26 cellular contexts compared by ENCODE assay signal in the genomic region with DNA sequence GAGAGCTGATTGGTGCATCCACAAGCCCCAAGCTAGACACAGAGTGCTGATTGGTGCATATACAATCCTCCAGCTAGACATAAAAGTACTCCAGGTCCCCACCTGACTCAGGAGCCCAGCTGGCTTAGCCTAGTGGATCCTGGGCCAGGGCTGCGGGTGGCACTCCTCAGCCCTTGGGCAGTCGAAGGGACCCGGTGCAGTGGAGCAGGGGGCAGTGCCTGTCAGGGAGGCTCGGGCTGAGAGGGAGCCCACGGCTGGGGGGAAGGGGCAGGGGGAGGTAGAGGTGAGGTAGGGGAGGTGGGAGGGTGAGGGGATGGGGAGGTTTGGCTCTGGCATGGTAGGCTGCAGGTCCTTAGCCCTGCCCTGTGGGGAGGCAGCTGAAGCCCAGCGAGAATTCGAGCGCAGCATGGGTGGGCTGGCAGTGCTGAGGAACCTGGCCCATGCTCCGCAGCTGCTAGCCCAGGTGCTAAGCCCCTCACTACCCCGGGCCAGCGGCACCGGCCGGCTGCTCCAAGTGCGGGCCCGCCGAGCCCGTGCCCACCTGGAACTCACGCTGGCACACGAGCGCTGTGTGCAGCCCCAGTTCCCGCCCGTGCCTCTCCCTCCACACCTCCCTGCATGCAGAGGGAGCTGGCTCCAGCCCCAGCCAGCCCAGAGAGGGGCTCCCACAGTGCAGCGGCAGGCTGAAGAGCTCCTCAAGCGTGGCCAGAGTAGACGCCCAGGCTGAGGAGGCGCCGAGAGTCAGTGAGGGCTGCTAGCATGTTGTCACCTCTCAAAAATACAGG.
"Had no signal": no experiment of that assay in that cellular context is flagged by ENCODE, and none has a peak within 500 bp of the region (broad histone marks: within the 10 kb centered on the region; RNA-seq: fewer than 3 reads in every experiment).

No MANE protein-coding gene starts in this region.

- H3K27me3 ChIP-seq: left lung, neural progenitor cell, ovary, stomach, testis, thyroid gland, transverse colon, upper lobe of left lung had no signal

- H3K4me3 ChIP-seq: left lung, lower lobe of right lung, neural progenitor cell, ovary, prostate gland, skin epidermis, stomach, testis, thyroid gland, transverse colon, upper lobe of left lung had no signal

- DNase-seq: head of caudate nucleus; hippocampal formation; left colon; left lung; lower lobe of right lung; mammary epithelial cell; naive B cell; natural killer cell; nephron progenitor cell; ovary; retina; right cardiac atrium; stimulated activated CD4-positive, alpha-beta T cell treated with anti-CD3 and anti-CD28 coated beads, Interleukin-4, amount 100 ng/mL, for 24 hours; stimulated activated naive CD4-positive, alpha-beta T cell; stomach; testis; thyroid gland; transverse colon had no signal

- H3K9ac ChIP-seq: neural progenitor cell had no signal

- H3K9me3 ChIP-seq: lower lobe of right lung, prostate gland, testis, thyroid gland, transverse colon, upper lobe of left lung had no signal

- FAIRE-seq: keratinocyte, urothelium cell line had no signal

- H3K36me3 ChIP-seq: left lung, lower lobe of right lung, neural progenitor cell, ovary, prostate gland, stomach, thyroid gland, transverse colon, upper lobe of left lung had no signal

- H3K4me1 ChIP-seq: left lung, lower lobe of right lung, neural progenitor cell, prostate gland, stomach, thyroid gland, transverse colon, upper lobe of left lung had no signal

- ATAC-seq: left colon; left lung; natural killer cell; sciatic nerve; stimulated activated effector memory CD8-positive, alpha-beta T cell treated with anti-CD3 and anti-CD28 coated beads, Interleukin-12 subunit alpha, Interleukin-12 subunit beta, amount 100 ng/mL, for 72 hours had no signal

- H3K4me2 ChIP-seq: neural progenitor cell had no signal

- H3K27ac ChIP-seq: left lung, lower lobe of right lung, neural progenitor cell, ovary, prostate gland, skin epidermis, stomach, thyroid gland, transverse colon, upper lobe of left lung had no signal

- H2AFZ ChIP-seq: neural progenitor cell had no signal
